24 cellular contexts compared by ENCODE assay signal in genomic region chr18:68667121-68667520, GRCh38.
"Had no signal": no experiment of that assay in that cellular context is flagged by ENCODE, and none has a peak within 500 bp of the region (broad histone marks: within the 10 kb centered on the region; RNA-seq: fewer than 3 reads in every experiment).

No MANE protein-coding gene starts in this region.

- DNase-seq: activated CD4-positive, alpha-beta memory T cell treated with anti-CD3 and anti-CD28 coated beads, Interleukin-2, amount 10 ng/mL, durations not matched to agents 7 days and 5 days; activated CD4-positive, alpha-beta T cell treated with anti-CD3 and anti-CD28 coated beads for 48 hours; activated CD4-positive, CD25-positive, alpha-beta regulatory T cell; activated naive CD4-positive, alpha-beta T cell treated with anti-CD3 and anti-CD28 coated beads for 36 hours; activated T-cell treated with anti-CD3 and anti-CD28 coated beads, Interleukin-2, amount 50 U/mL, for 4 hours; aorta; cerebellar nuclear complex; effector CD8-positive, alpha-beta T cell; gastrocnemius medialis; head of caudate nucleus; kidney; spleen; stimulated activated CD4-positive, alpha-beta T cell treated with anti-CD3 and anti-CD28 coated beads, Interleukin-4, amount 100 ng/mL, for 4 hours; T-helper 1 cell; T-helper 9 cell; upper lobe of left lung had no signal

- H3K4me3 Mint-ChIP-seq: activated CD4-positive, alpha-beta memory T cell treated with anti-CD3 and anti-CD28 coated beads, Interleukin-2, amount 10 ng/mL, durations not matched to agents 7 days and 5 days; activated naive CD4-positive, alpha-beta T cell treated with anti-CD3 and anti-CD28 coated beads for 36 hours; activated T-cell treated with anti-CD3 and anti-CD28 coated beads, Interleukin-2, amount 50 U/mL, for 4 hours; dendritic cell treated with granulocyte-macrophage colony-stimulating factor and Interleukin-4, amounts not matched to agents 40 ng/mL and 50 ng/mL, for 4 days; nephron; stimulated activated memory B cell treated with anti-CD40 and anti-IgM and Interleukin-4, amounts not matched to agents 10 μg/mL and 1 μg/mL and 100 μg/mL, for 72 hours had no signal

- H3K4me1 Mint-ChIP-seq: activated CD4-positive, alpha-beta memory T cell treated with anti-CD3 and anti-CD28 coated beads, Interleukin-2, amount 10 ng/mL, durations not matched to agents 7 days and 5 days had no signal

- H3K27ac Mint-ChIP-seq: activated CD4-positive, alpha-beta memory T cell treated with anti-CD3 and anti-CD28 coated beads, Interleukin-2, amount 10 ng/mL, durations not matched to agents 7 days and 5 days; activated naive CD4-positive, alpha-beta T cell treated with anti-CD3 and anti-CD28 coated beads for 36 hours; dendritic cell treated with granulocyte-macrophage colony-stimulating factor and Interleukin-4, amounts not matched to agents 40 ng/mL and 50 ng/mL, for 4 days; stimulated activated memory B cell treated with anti-CD40 and anti-IgM and Interleukin-4, amounts not matched to agents 10 μg/mL and 1 μg/mL and 100 μg/mL, for 72 hours had no signal

- H3K9me3 Mint-ChIP-seq: activated CD4-positive, alpha-beta memory T cell treated with anti-CD3 and anti-CD28 coated beads, Interleukin-2, amount 10 ng/mL, durations not matched to agents 7 days and 5 days; activated naive CD4-positive, alpha-beta T cell treated with anti-CD3 and anti-CD28 coated beads for 36 hours; activated T-cell treated with anti-CD3 and anti-CD28 coated beads, Interleukin-2, amount 50 U/mL, for 4 hours; dendritic cell treated with granulocyte-macrophage colony-stimulating factor and Interleukin-4, amounts not matched to agents 40 ng/mL and 50 ng/mL, for 4 days; stimulated activated memory B cell treated with anti-CD40 and anti-IgM and Interleukin-4, amounts not matched to agents 10 μg/mL and 1 μg/mL and 100 μg/mL, for 72 hours had no signal

- ATAC-seq: activated T-cell treated with anti-CD3 and anti-CD28 coated beads, Interleukin-2, amount 50 U/mL, for 4 hours; esophagus mucosa; gastrocnemius medialis; left lobe of liver; stimulated activated memory B cell treated with anti-CD40 and anti-IgM and Interleukin-4, amounts not matched to agents 10 μg/mL and 1 μg/mL and 100 μg/mL, for 72 hours had no signal

- H3K36me3 ChIP-seq: breast epithelium, gastrocnemius medialis, spleen, thoracic aorta, upper lobe of left lung had no signal

- H3K9me3 ChIP-seq: breast epithelium, gastrocnemius medialis, spleen, thoracic aorta, upper lobe of left lung had no signal

- H3K4me3 ChIP-seq: breast epithelium, gastrocnemius medialis, lung, spleen, thoracic aorta, upper lobe of left lung had no signal

- H3K27ac ChIP-seq: breast epithelium, gastrocnemius medialis, spleen, thoracic aorta, upper lobe of left lung had no signal

- H3K27me3 Mint-ChIP-seq: activated CD4-positive, alpha-beta memory T cell treated with anti-CD3 and anti-CD28 coated beads, Interleukin-2, amount 10 ng/mL, durations not matched to agents 7 days and 5 days; dendritic cell treated with granulocyte-macrophage colony-stimulating factor and Interleukin-4, amounts not matched to agents 40 ng/mL and 50 ng/mL, for 4 days; stimulated activated memory B cell treated with anti-CD40 and anti-IgM and Interleukin-4, amounts not matched to agents 10 μg/mL and 1 μg/mL and 100 μg/mL, for 72 hours had no signal

- H3K27me3 ChIP-seq: breast epithelium, gastrocnemius medialis, spleen, upper lobe of left lung had no signal

- H3K4me1 ChIP-seq: breast epithelium, gastrocnemius medialis, spleen had no signal
